Comparison of ENCODE assay signal across 9 cellular contexts in the genomic region with DNA sequence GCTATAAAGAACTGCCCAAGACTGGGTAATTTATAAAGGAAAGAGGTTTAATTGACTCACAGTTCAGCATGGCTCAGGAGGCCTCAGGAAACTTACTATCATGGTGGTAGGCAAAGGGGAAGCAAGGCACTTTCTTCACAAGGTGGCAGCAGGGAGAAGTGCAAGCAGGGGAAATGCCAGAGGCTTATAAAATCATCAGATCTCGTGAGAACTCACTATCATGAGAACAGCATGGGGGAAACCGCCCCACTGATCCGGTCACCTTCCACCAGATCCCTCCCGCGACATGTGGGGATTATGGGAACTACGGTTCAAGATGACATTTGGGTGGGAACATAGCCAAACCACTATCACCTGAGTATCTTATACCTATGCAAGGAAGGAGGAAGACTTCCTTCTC. TPM values are rescaled to one million over a fixed set of nuclear protein-coding genes. Genes with fewer than 3 reads are reported as not detected.
DNase-seq lines count a peak whose midpoint lies in the region; ATAC-seq and TF ChIP-seq lines count a peak whose summit lies in the region.
"Not testable (repeated sequence)": the region's sequence is repeated elsewhere in the genome, so short reads cannot be mapped to it uniquely, and the experiment has no call there.
"Had no signal": no experiment of that assay in that cellular context is flagged by ENCODE, and none has a peak within 500 bp of the region (broad histone marks: within the 10 kb centered on the region; RNA-seq: fewer than 3 reads in every experiment).

No MANE protein-coding gene starts in this region.

- not testable (repeated sequence) for TF ChIP-seq POLR2A in IMR-90 (IDR thresholded peaks at IDR 0.05; ENCODE audit: low read depth, low read length)

- H3K23ac ChIP-seq in IMR-90 (ENCODE audit: low read depth, low read length), result not testable (repeated sequence)

- CTCF ChIA-PET in IMR-90 (lab: Yijun Ruan, JAX), result not testable (repeated sequence)

- ATAC-seq in IMR-90 (ENCODE audit: low read depth), result not testable (repeated sequence)

- peak overlapping the region; percentile 12 for H3K27ac Mint-ChIP-seq in endothelial cell (ENCODE audit: unreplicated experiment)

- intact Hi-C loops in IMR-90 (cut with micrococcal nuclease), result loop anchor here (5.0 kb wide), 1 partner anchor 217 kb away; no protein-coding TSS in a partner anchor

- not testable (repeated sequence) for H2BK5ac ChIP-seq in IMR-90 (ENCODE audit: low read depth, low read length, poor library complexity, severe bottlenecking)

- DNase-seq in ELF-1 (ENCODE audit: low read depth, low spot score), result peak; percentile 71
- DNase-seq in IMR-90, result peak; percentile 44
- DNase-seq in NOMO-1 (lab: John Stamatoyannopoulos, UW; ENCODE audit: unreplicated experiment in 2 of 2), result peak; percentile 28 to 39
- DNase-seq in endothelial cell (ENCODE audit: low spot score); osteoblast (ENCODE audit: insufficient read length, low spot score, missing footprints): not testable (repeated sequence)
- DNase-seq in hepatocyte (ENCODE audit: low spot score), result peak; percentile 55

- in situ Hi-C loops in IMR-90 (cut with MboI; ENCODE audit: low sequenced_read_pairs), result not testable (repeated sequence)

- not testable (repeated sequence) for H3K27me3 ChIP-seq in IMR-90 (ENCODE audit: control insufficient read depth, insufficient read depth, low read length); hepatocyte; osteoblast (ENCODE audit: insufficient read depth, low read length)

- H3K14ac ChIP-seq in IMR-90 (replicated peaks; ENCODE audit: low read depth, low read length), result not testable (repeated sequence)

- dilution Hi-C loops in IMR-90 (cut with HindIII; ENCODE audit: low sequenced_read_pairs, unreplicated experiment), result not testable (repeated sequence)

- not testable (repeated sequence) for H3K9me3 ChIP-seq in IMR-90 (ENCODE audit: control insufficient read depth, insufficient read depth, low read length); hepatocyte (ENCODE audit: low read depth); osteoblast (ENCODE audit: low read depth, low read length)

- not testable (repeated sequence) for H3K4me3 Mint-ChIP-seq in endothelial cell (ENCODE audit: unreplicated experiment)

- TF ChIP-seq RAD21 in IMR-90 (IDR thresholded peaks at IDR 0.05; ENCODE audit: low read length), result peak; percentile 37

- H2BK20ac ChIP-seq in IMR-90 (ENCODE audit: low read depth, low read length), result not testable (repeated sequence)

- not testable (repeated sequence) for H2AFZ ChIP-seq in IMR-90 (replicated peaks; ENCODE audit: low read length, poor library complexity); hepatocyte; osteoblast (ENCODE audit: low read length)

- H3K4me1 Mint-ChIP-seq in endothelial cell (ENCODE audit: unreplicated experiment), result not testable (repeated sequence)

- not testable (repeated sequence) for H2AK5ac ChIP-seq in IMR-90 (ENCODE audit: low read depth, low read length)

- no CpG with 5 or more reads among the region's 6 CpGs for WGBS in IMR-90 (ENCODE audit: extremely low coverage in 2 of 2, insufficient read length in 1 of 2), 2 experiments
- WGBS in hepatocyte (ENCODE audit: low lambda C conversion rate, missing lambda C conversion rate), result 59% methylated on average over 6 of the region's 6 CpGs

- H3K4ac ChIP-seq in IMR-90 (ENCODE audit: low read depth, low read length), result 0 out of 2 replicates have a peak overlapping the region, but pooled peaks have one; percentile 23

- H3K9ac ChIP-seq in IMR-90 (ENCODE audit: low read depth, low read length), result not testable (repeated sequence)

- not testable (repeated sequence) for H3K36me3 Mint-ChIP-seq in endothelial cell (ENCODE audit: low read depth, unreplicated experiment)

- POLR2A ChIA-PET in IMR-90 (lab: Charles Lee; ENCODE audit: unreplicated experiment), result not testable (repeated sequence)

- H3K4me3 ChIP-seq in IMR-90 (ENCODE audit: insufficient read depth, low read depth, low read length); WI38 (ENCODE audit: low read depth, low read length); hepatocyte; osteoblast (ENCODE audit: insufficient read depth, low read length): not testable (repeated sequence)

- not testable (repeated sequence) for H4K91ac ChIP-seq in IMR-90 (ENCODE audit: insufficient read depth, low read depth, low read length)

- not testable (repeated sequence) for H3K4me1 ChIP-seq in IMR-90 (ENCODE audit: control insufficient read depth, insufficient read depth, low read length); hepatocyte (ENCODE audit: insufficient read depth)
- peaks cover 21% of the 10 kb centered on the region for H3K4me1 ChIP-seq in osteoblast (ENCODE audit: insufficient read depth, low read length)

- not testable (repeated sequence) for BruUV-seq in IMR-90 (replicated peaks; lab: Mats Ljungman, UMichigan)

- not testable (repeated sequence) for H3K9me2 ChIP-seq in hepatocyte (replicated peaks; ENCODE audit: insufficient read depth)

- H2BK15ac ChIP-seq in IMR-90 (ENCODE audit: low read depth, low read length), result not testable (repeated sequence)

- not testable (repeated sequence) for H3K79me1 ChIP-seq in IMR-90 (ENCODE audit: low read depth in 1 of 2, low read length in 2 of 2)

- not testable (repeated sequence) for H3K18ac ChIP-seq in IMR-90 (ENCODE audit: low read depth, low read length)

- H3K4me2 ChIP-seq in IMR-90 (ENCODE audit: low read depth, low read length); hepatocyte; osteoblast (ENCODE audit: insufficient read depth, low read length): not testable (repeated sequence)

- not testable (repeated sequence) for H4K8ac ChIP-seq in IMR-90 (ENCODE audit: low read depth in 2 of 2, low read length in 2 of 2)

- H2AK9ac ChIP-seq in IMR-90 (replicated peaks; ENCODE audit: low read depth, low read length, poor library complexity), result not testable (repeated sequence)

- H3K79me2 ChIP-seq in hepatocyte; osteoblast (ENCODE audit: insufficient read depth, low read length): not testable (repeated sequence)

- H3K36me3 ChIP-seq in IMR-90 (ENCODE audit: control insufficient read depth, insufficient read depth, low read length); hepatocyte (replicated peaks; ENCODE audit: insufficient read depth, low read depth); osteoblast (ENCODE audit: insufficient read depth, low read length): not testable (repeated sequence)

- not testable (repeated sequence) for H3K27me3 Mint-ChIP-seq in endothelial cell (ENCODE audit: unreplicated experiment)

- H3K56ac ChIP-seq in IMR-90 (ENCODE audit: extremely low read depth, insufficient read depth, low read length), result not testable (repeated sequence)

- H4K20me1 ChIP-seq in IMR-90 (ENCODE audit: insufficient read depth, low read length); hepatocyte (ENCODE audit: insufficient read depth, poor library complexity, severe bottlenecking); osteoblast (ENCODE audit: insufficient read depth, low read length): not testable (repeated sequence)

- not testable (repeated sequence) for H3K27ac ChIP-seq in IMR-90 (ENCODE audit: insufficient read depth, low read length); hepatocyte; osteoblast (ENCODE audit: low read depth, low read length)

- not testable (repeated sequence) for H3K9me3 Mint-ChIP-seq in endothelial cell (ENCODE audit: unreplicated experiment)

- H3K9me1 ChIP-seq in IMR-90 (ENCODE audit: insufficient read depth, low read length), result not testable (repeated sequence)

- not testable (repeated sequence) for H4K5ac ChIP-seq in IMR-90 (ENCODE audit: low read depth, low read length)

- H2BK120ac ChIP-seq in IMR-90 (ENCODE audit: low read depth, low read length), result not testable (repeated sequence)

- TF ChIP-seq CTCF in IMR-90 (conservative IDR thresholded peaks at IDR 0.05; ENCODE audit: low read depth, low read length), result peak; percentile 33
- TF ChIP-seq CTCF in WI38 (IDR thresholded peaks at IDR 0.05; ENCODE audit: low read depth, low read length), result 0 out of 2 replicates have a peak, but pooled peaks have one; percentile 11
- not testable (repeated sequence) for TF ChIP-seq CTCF in endothelial cell (IDR thresholded peaks at IDR 0.05; ENCODE audit: unreplicated experiment)
- peak; percentile 42 for TF ChIP-seq CTCF in hepatocyte (IDR thresholded peaks at IDR 0.05; ENCODE audit: poor library complexity)
- TF ChIP-seq CTCF in osteoblast (IDR thresholded peaks at IDR 0.05; ENCODE audit: extremely low read depth, low read depth, low read length), result peak; percentile 41

RNA-seq across cellular contexts. Expression of gene WNT5A, which starts 18.0 kb away (rescaled TPM):
- 204 and 224 TPM in 2 replicates for total RNA-seq in IMR-90 (2012; rRNA removed)
- 229 and 231 TPM in 2 replicates for polyA plus RNA-seq in IMR-90 (2012; rRNA removed)
- 120 and 337 TPM in 2 replicates for polyA plus RNA-seq in IMR-90 (2012; cell fraction: cytosol; rRNA removed)
- polyA plus RNA-seq in IMR-90 (2012; cell fraction: nucleus; rRNA removed; ENCODE audit: low replicate concordance), result 410 and 708 TPM in 2 replicates
- total RNA-seq in endothelial cell (ENCODE audit: unreplicated experiment), result 9.7 TPM
- 96.0 and 129 TPM in 2 replicates for total RNA-seq in hepatocyte
- polyA plus RNA-seq in hepatocyte, result 24.3 and 31.6 TPM in 2 replicates
- total RNA-seq in osteoblast, result 116 and 145 TPM in 2 replicates
- total RNA-seq: activated CD4-positive, alpha-beta memory T cell treated with anti-CD3 and anti-CD28 coated beads for 36 hours had no signal
- polyA plus RNA-seq: IgD-negative memory B cell had no signal
